31 cellular contexts compared by ENCODE assay signal in genomic region chr2:2758793-2759367, GRCh38.
"Had no signal": no experiment of that assay in that cellular context is flagged by ENCODE, and none has a peak within 500 bp of the region (broad histone marks: within the 10 kb centered on the region; RNA-seq: fewer than 3 reads in every experiment).

No MANE protein-coding gene starts in this region.

- H3K4me3 ChIP-seq: coronary artery, dorsolateral prefrontal cortex, heart left ventricle had no signal

- H3K27me3 Mint-ChIP-seq: activated B cell treated with CpG ODN at 0.5 μM for 24 hours; activated CD8-positive, alpha-beta T cell treated with anti-CD3 and anti-CD28 coated beads for 36 hours; activated naive CD8-positive, alpha-beta T cell; activated T-helper 17 cell treated with anti-CD3 and anti-CD28 coated beads, Interleukin-2, amount 50 U/mL, for 72 hours; central memory CD8-positive, alpha-beta T cell had no signal

- H3K36me3 Mint-ChIP-seq: activated naive CD8-positive, alpha-beta T cell had no signal

- H3K4me3 Mint-ChIP-seq: activated B cell treated with CpG ODN at 0.5 μM for 24 hours; activated CD8-positive, alpha-beta T cell treated with anti-CD3 and anti-CD28 coated beads for 36 hours; activated naive CD8-positive, alpha-beta T cell; activated T-cell treated with anti-CD3 and anti-CD28 coated beads, Interleukin-2, amount 50 U/mL, for 4 hours; activated T-helper 17 cell treated with anti-CD3 and anti-CD28 coated beads, Interleukin-2, amount 50 U/mL, for 72 hours; central memory CD8-positive, alpha-beta T cell; dendritic cell treated with granulocyte-macrophage colony-stimulating factor and Interleukin-4, amounts not matched to agents 40 ng/mL and 50 ng/mL, for 4 days; endodermal cell; T-helper 1 cell treated with Interleukin-12 subunit alpha and Interleukin-12 subunit beta and Interleukin-4 antibody, amounts not matched to agents 30 μg/mL and 1 μg/mL, for 36 hours; T-helper 2 cell treated with Interferon-gamma antibody and Interleukin-4, amounts not matched to agents 5 μg/mL and 100 μg/mL, for 36 hours had no signal

- ATAC-seq: activated CD4-positive, CD25-positive, alpha-beta regulatory T cell treated with anti-CD3 and anti-CD28 coated beads, Interleukin-2, amount 50 U/mL, for 24 hours; activated CD8-positive, alpha-beta T cell treated with anti-CD3 and anti-CD28 coated beads for 36 hours; activated T-cell treated with anti-CD3 and anti-CD28 coated beads, Interleukin-2, amount 50 U/mL, for 4 hours; activated T-helper 17 cell treated with anti-CD3 and anti-CD28 coated beads, Interleukin-2, amount 50 U/mL, for 72 hours; esophagus mucosa; heart left ventricle had no signal

- H3K27ac Mint-ChIP-seq: activated B cell treated with CpG ODN at 0.5 μM for 24 hours; activated CD8-positive, alpha-beta T cell treated with anti-CD3 and anti-CD28 coated beads for 36 hours; activated naive CD8-positive, alpha-beta T cell; activated T-helper 17 cell treated with anti-CD3 and anti-CD28 coated beads, Interleukin-2, amount 50 U/mL, for 72 hours; dendritic cell treated with granulocyte-macrophage colony-stimulating factor and Interleukin-4, amounts not matched to agents 40 ng/mL and 50 ng/mL, for 4 days; endodermal cell; T-helper 1 cell treated with Interleukin-12 subunit alpha and Interleukin-12 subunit beta and Interleukin-4 antibody, amounts not matched to agents 30 μg/mL and 1 μg/mL, for 36 hours; T-helper 2 cell treated with Interferon-gamma antibody and Interleukin-4, amounts not matched to agents 5 μg/mL and 100 μg/mL, for 36 hours had no signal

- H3K36me3 ChIP-seq: brain microvascular endothelial cell, heart left ventricle, WERI-Rb-1 had no signal

- DNase-seq: activated B cell treated with CpG ODN at 0.5 μM for 24 hours; activated CD4-positive, alpha-beta T cell treated with anti-CD3 and anti-CD28 coated beads for 48 hours; activated CD4-positive, alpha-beta T cell treated with anti-CD3 and anti-CD28 coated beads, Interleukin-2, amount 50 U/mL, for 1 hour; activated CD4-positive, alpha-beta T cell treated with anti-CD3 and anti-CD28 coated beads, Interleukin-2, amount 50 U/mL, for 48 hours; activated CD8-positive, alpha-beta memory T cell treated with anti-CD3 and anti-CD28 coated beads for 24 hours; activated CD8-positive, alpha-beta T cell treated with anti-CD3 and anti-CD28 coated beads for 36 hours; activated effector memory CD4-positive, alpha-beta T cell treated with Interleukin-2 at 50 U/mL for 16 hours; activated gamma-delta T cell treated with Interleukin-2 at 50 U/mL for 16 hours; activated naive CD4-positive, alpha-beta T cell treated with anti-CD3 and anti-CD28 coated beads, Interleukin-2, amount 50 U/mL, for 16 hours; activated naive CD4-positive, alpha-beta T cell treated with Interleukin-2 at 50 U/mL for 16 hours; activated T-cell treated with anti-CD3 and anti-CD28 coated beads, Interleukin-2, amount 50 U/mL, for 4 hours; amniotic stem cell; anterior cingulate cortex; brain microvascular endothelial cell; effector memory CD4-positive, alpha-beta T cell; endodermal cell; foreskin fibroblast; glutamatergic neuron; heart left ventricle; T1000; WERI-Rb-1 had no signal

- H3K4me1 Mint-ChIP-seq: activated B cell treated with CpG ODN at 0.5 μM for 24 hours; activated T-helper 17 cell treated with anti-CD3 and anti-CD28 coated beads, Interleukin-2, amount 50 U/mL, for 72 hours; central memory CD8-positive, alpha-beta T cell; endodermal cell had no signal

- H3K27ac ChIP-seq: brain microvascular endothelial cell, coronary artery, heart left ventricle, WERI-Rb-1 had no signal

- H3K27me3 ChIP-seq: brain microvascular endothelial cell, dorsolateral prefrontal cortex, heart left ventricle had no signal
